8 cellular contexts compared by ENCODE assay signal in the genomic region with DNA sequence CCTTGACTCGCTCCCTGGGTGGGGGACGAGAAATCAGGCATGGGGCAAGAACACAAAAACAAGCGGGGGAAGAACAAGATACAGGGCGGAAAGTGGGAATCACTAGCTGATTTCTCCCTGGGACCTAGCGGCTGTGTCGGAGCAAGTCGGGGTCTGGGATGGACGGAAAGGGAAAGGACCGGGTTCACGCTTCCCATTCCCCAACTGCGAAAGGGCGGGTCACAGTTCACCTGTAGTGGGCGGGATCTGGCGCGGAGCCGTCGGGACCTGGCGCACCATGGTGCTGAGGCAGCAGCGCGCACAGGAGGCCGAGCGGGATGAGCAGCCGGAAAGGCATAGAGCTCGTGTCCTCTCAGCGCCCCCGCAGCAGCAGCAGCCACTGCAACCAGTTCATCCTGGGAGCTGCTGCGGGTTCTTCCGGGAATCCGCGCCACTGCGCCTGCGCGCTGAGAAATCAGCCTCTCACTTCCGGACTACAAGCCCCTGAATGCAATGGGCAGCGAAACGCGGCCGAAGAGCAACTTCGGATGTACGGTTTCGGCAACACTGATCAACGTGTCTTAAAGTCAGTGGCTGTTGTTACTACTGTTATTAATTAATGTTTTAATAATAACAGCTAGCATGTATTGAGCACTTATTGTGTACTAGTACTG. TPM values are rescaled to one million over a fixed set of nuclear protein-coding genes. Genes with fewer than 3 reads are reported as not detected.
DNase-seq lines count a peak whose midpoint lies in the region; ATAC-seq and TF ChIP-seq lines count a peak whose summit lies in the region.

A gene with protein sequence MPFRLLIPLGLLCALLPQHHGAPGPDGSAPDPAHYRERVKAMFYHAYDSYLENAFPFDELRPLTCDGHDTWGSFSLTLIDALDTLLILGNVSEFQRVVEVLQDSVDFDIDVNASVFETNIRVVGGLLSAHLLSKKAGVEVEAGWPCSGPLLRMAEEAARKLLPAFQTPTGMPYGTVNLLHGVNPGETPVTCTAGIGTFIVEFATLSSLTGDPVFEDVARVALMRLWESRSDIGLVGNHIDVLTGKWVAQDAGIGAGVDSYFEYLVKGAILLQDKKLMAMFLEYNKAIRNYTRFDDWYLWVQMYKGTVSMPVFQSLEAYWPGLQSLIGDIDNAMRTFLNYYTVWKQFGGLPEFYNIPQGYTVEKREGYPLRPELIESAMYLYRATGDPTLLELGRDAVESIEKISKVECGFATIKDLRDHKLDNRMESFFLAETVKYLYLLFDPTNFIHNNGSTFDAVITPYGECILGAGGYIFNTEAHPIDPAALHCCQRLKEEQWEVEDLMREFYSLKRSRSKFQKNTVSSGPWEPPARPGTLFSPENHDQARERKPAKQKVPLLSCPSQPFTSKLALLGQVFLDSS (minus strand): TSS at position 415 of the 653 bp plus-strand sequence. CDS start 78 bp downstream, at position 337.

- no peak for TF ChIP-seq CTCF in epithelial cell of esophagus (IDR thresholded peaks at IDR 0.05; ENCODE audit: insufficient read depth, low read depth, low read length, missing control alignments)

- TF ChIP-seq EP300 in Ishikawa (IDR thresholded peaks at IDR 0.05; ENCODE audit: borderline replicate concordance), result peak; percentile 13; the same call in 1 of the 2 replicates

- TF ChIP-seq RAD21 in Ishikawa (IDR thresholded peaks at IDR 0.05; ENCODE audit: low read depth), result no peak

- no peaks in the 10 kb centered on the region for H3K9me3 ChIP-seq in mononuclear cell (ENCODE audit: low read depth, low read length)

- no peaks in the 10 kb centered on the region for H3K27me3 ChIP-seq in mononuclear cell (ENCODE audit: insufficient read depth, low read length)

- peak; percentile 70 for ATAC-seq in GM21529 (IDR thresholded peaks at IDR 0.05; ENCODE audit: unreplicated experiment)

- peak within 1 kb of the TSS; percentile 99 for H3K4me3 ChIP-seq in epithelial cell of esophagus (ENCODE audit: low read length)
- peak within 1 kb of the TSS; percentile 90 for H3K4me3 ChIP-seq in mononuclear cell (ENCODE audit: low read length)

- DNase-seq in D341Med (ENCODE audit: low spot score) (peak; percentile 95), OCI-M2 (lab: John Stamatoyannopoulos, UW; ENCODE audit: unreplicated experiment) (peak; percentile 85), activated T-cell treated with anti-CD3 and anti-CD28 coated beads for 24 hours (ENCODE audit: low read depth) (peak; percentile 89), epithelial cell of esophagus (ENCODE audit: low read depth) (peak; percentile 97)
- DNase-seq in stimulated activated CD8-positive, alpha-beta memory T cell treated with anti-CD3 and anti-CD28 coated beads, Interleukin-2, amount 100 ng/mL, for 48 hours (ENCODE audit: low read depth in 2 of 2), result peak; percentile 88

- H3K4me1 ChIP-seq in mononuclear cell (ENCODE audit: insufficient read depth, low read length), result peaks cover 44% of the 10 kb centered on the region

TF ChIP-seq in Ishikawa, 13 proteins besides CTCF, POLR2A, EP300 and RAD21:
- TF ChIP-seq NFIC (IDR thresholded peaks at IDR 0.05) (no peak), TEAD4 (IDR thresholded peaks at IDR 0.05) (no peak), TCF12 (IDR thresholded peaks at IDR 0.05; ENCODE audit: low read depth) (no peak), ZBTB7A (IDR thresholded peaks at IDR 0.05; ENCODE audit: low read depth) (peak; percentile 13; the same call in 1 of the 2 replicates), CREB1 (IDR thresholded peaks at IDR 0.05; ENCODE audit: low read depth) (0 out of 2 replicates have a peak, but pooled peaks have one; percentile 28), EGR1 (IDR thresholded peaks at IDR 0.05) (peak; percentile 77), FOXM1 (IDR thresholded peaks at IDR 0.05; ENCODE audit: borderline replicate concordance, low read depth) (no peak), CEBPB (IDR thresholded peaks at IDR 0.05) (no peak), YY1 (IDR thresholded peaks at IDR 0.05; ENCODE audit: low read depth) (peak; percentile 62; the same call in 1 of the 2 replicates), TAF1 (IDR thresholded peaks at IDR 0.05; ENCODE audit: low read depth) (peak; percentile 48; the same call in 1 of the 2 replicates)
- TF ChIP-seq, protein P1, sequence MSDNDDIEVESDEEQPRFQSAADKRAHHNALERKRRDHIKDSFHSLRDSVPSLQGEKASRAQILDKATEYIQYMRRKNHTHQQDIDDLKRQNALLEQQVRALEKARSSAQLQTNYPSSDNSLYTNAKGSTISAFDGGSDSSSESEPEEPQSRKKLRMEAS (IDR thresholded peaks at IDR 0.05), result peak; percentile 68
- TF ChIP-seq, protein P2, sequence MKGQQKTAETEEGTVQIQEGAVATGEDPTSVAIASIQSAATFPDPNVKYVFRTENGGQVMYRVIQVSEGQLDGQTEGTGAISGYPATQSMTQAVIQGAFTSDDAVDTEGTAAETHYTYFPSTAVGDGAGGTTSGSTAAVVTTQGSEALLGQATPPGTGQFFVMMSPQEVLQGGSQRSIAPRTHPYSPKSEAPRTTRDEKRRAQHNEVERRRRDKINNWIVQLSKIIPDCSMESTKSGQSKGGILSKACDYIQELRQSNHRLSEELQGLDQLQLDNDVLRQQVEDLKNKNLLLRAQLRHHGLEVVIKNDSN (IDR thresholded peaks at IDR 0.05), result 0 out of 2 replicates have a peak, but pooled peaks have one; percentile 21
- TF ChIP-seq, protein P3, sequence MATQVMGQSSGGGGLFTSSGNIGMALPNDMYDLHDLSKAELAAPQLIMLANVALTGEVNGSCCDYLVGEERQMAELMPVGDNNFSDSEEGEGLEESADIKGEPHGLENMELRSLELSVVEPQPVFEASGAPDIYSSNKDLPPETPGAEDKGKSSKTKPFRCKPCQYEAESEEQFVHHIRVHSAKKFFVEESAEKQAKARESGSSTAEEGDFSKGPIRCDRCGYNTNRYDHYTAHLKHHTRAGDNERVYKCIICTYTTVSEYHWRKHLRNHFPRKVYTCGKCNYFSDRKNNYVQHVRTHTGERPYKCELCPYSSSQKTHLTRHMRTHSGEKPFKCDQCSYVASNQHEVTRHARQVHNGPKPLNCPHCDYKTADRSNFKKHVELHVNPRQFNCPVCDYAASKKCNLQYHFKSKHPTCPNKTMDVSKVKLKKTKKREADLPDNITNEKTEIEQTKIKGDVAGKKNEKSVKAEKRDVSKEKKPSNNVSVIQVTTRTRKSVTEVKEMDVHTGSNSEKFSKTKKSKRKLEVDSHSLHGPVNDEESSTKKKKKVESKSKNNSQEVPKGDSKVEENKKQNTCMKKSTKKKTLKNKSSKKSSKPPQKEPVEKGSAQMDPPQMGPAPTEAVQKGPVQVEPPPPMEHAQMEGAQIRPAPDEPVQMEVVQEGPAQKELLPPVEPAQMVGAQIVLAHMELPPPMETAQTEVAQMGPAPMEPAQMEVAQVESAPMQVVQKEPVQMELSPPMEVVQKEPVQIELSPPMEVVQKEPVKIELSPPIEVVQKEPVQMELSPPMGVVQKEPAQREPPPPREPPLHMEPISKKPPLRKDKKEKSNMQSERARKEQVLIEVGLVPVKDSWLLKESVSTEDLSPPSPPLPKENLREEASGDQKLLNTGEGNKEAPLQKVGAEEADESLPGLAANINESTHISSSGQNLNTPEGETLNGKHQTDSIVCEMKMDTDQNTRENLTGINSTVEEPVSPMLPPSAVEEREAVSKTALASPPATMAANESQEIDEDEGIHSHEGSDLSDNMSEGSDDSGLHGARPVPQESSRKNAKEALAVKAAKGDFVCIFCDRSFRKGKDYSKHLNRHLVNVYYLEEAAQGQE (IDR thresholded peaks at IDR 0.05; ENCODE audit: low read depth), result no peak

RNA-seq across cellular contexts. Expression of the gene that starts here (rescaled TPM):
- total RNA-seq in mononuclear cell, result 19.5 TPM

Comparison
In these comparisons a context has a peak if more than half of its experiments do, and no peak if none do; other contexts are left out.
1. Peak in every context shown above with its lines: DNase-seq, ATAC-seq and H3K4me3 ChIP-seq.